Comparison of ENCODE assay signal across 8 cellular contexts in genomic region chr11:10809373-10810199, GRCh38. TPM values are rescaled to one million over a fixed set of nuclear protein-coding genes. Genes with fewer than 3 reads are reported as not detected.
DNase-seq lines count a peak whose midpoint lies in the region; ATAC-seq and TF ChIP-seq lines count a peak whose summit lies in the region.

No MANE protein-coding gene starts in this region.

- no peak for TF ChIP-seq POLR2A in heart left ventricle (IDR thresholded peaks at IDR 0.05)

- H3K36me3 ChIP-seq in heart left ventricle: peaks cover 0 to 30% (median 26%) of the 10 kb centered on the region in 9 donors

- H3K27ac ChIP-seq in heart left ventricle: peak overlapping the region; percentile 94 to 100 (median 98)

- peak; percentile 80 for DNase-seq in activated effector memory CD4-positive, alpha-beta T cell treated with anti-CD3 and anti-CD28 coated beads, Interleukin-2, amount 50 U/mL, for 16 hours
- DNase-seq in activated effector memory CD4-positive, alpha-beta T cell treated with Interleukin-2 at 50 U/mL for 16 hours: no peak
- peak; percentile 84 for DNase-seq in NCI-H146 (lab: John Stamatoyannopoulos, UW)
- DNase-seq in heart left ventricle: peak in 3 of 5 donors; percentile 37 to 61 (median 54)
- DNase-seq in progenitor cell of endocrine pancreas (ENCODE audit: low spot score, unreplicated experiment): no peak
- no peak for DNase-seq in OCI-M2 (lab: John Stamatoyannopoulos, UW; ENCODE audit: unreplicated experiment)

- peaks cover 15 to 38% (median 32%) of the 10 kb centered on the region in 12 donors for H3K4me1 ChIP-seq in heart left ventricle

- no peaks in the 10 kb centered on the region for H3K9me3 ChIP-seq in heart left ventricle

- H3K4me3 Mint-ChIP-seq in activated naive CD8-positive, alpha-beta T cell: peak overlapping the region; percentile 93
- H3K4me3 Mint-ChIP-seq in progenitor cell of endocrine pancreas (ENCODE audit: low read depth): peak overlapping the region; percentile 93

- H3K9me3 Mint-ChIP-seq in activated naive CD8-positive, alpha-beta T cell (ENCODE audit: low read depth): no peaks in the 10 kb centered on the region
- no peaks in the 10 kb centered on the region for H3K9me3 Mint-ChIP-seq in progenitor cell of endocrine pancreas (ENCODE audit: low read depth)

- H3K27me3 ChIP-seq in heart left ventricle: no peaks in the 10 kb centered on the region

- peak overlapping the region; percentile 42 to 99 (median 93) for H3K4me3 ChIP-seq in heart left ventricle

- H3K27ac Mint-ChIP-seq in activated naive CD8-positive, alpha-beta T cell: peak overlapping the region; percentile 98
- peak overlapping the region; percentile 99 for H3K27ac Mint-ChIP-seq in progenitor cell of endocrine pancreas

- H3K4me1 Mint-ChIP-seq in activated naive CD8-positive, alpha-beta T cell (ENCODE audit: low read depth): peaks cover 36% of the 10 kb centered on the region
- H3K4me1 Mint-ChIP-seq in progenitor cell of endocrine pancreas (ENCODE audit: low read depth): peaks cover 33% of the 10 kb centered on the region

- TF ChIP-seq CTCF in heart left ventricle (IDR thresholded peaks at IDR 0.05) (no peak), progenitor cell of endocrine pancreas (IDR thresholded peaks at IDR 0.05; ENCODE audit: unreplicated experiment) (no peak)

- intact Hi-C loops in heart left ventricle (cut with DNase I): loop anchor here (1.0 to 10.0 kb wide), 15 partner anchors 37 to 1035 kb away; partner anchors contain the start of genes ZBED5 (in 4 of the 10), CTR9 (in 1 of the 10) and USP47 (in 1 of the 10)

- 1 to 3% (median 2%) methylated on average over 20 to 29 of the region's 29 CpGs for WGBS in heart left ventricle, 4 donors

- H3K27me3 Mint-ChIP-seq in activated naive CD8-positive, alpha-beta T cell: peaks cover 2% of the 10 kb centered on the region
- peaks cover 4% of the 10 kb centered on the region for H3K27me3 Mint-ChIP-seq in progenitor cell of endocrine pancreas

- ATAC-seq in HG02642 (IDR thresholded peaks at IDR 0.05; ENCODE audit: poor library complexity, unreplicated experiment) (peak; percentile 19), heart left ventricle (peak; percentile 1 to 33 (median 22))

- peaks cover 23% of the 10 kb centered on the region for H3K36me3 Mint-ChIP-seq in activated naive CD8-positive, alpha-beta T cell
- H3K36me3 Mint-ChIP-seq in progenitor cell of endocrine pancreas (ENCODE audit: insufficient read depth): peaks cover 30% of the 10 kb centered on the region

RNA-seq across cellular contexts. Expression of gene EIF4G2, which starts 0.9 kb away (rescaled TPM):
- 1,000 to 10,000 TPM in 1 of 9 donors, 100 to 1,000 TPM in 8; 473 to 1,111 (median 849) TPM for total RNA-seq in heart left ventricle
- 100 to 1,000 TPM; 142 to 428 TPM for polyA plus RNA-seq in heart left ventricle
- 1,076 and 1,126 TPM in 2 replicates for total RNA-seq in progenitor cell of endocrine pancreas

RNA-seq across cellular contexts. Expression of gene ZBED5, which starts 48.3 kb away (rescaled TPM):
- total RNA-seq in heart left ventricle (10 to 100 TPM; 26.3 to 49.1 (median 38.9) TPM), progenitor cell of endocrine pancreas (88.5 and 95.0 TPM in 2 replicates)
- polyA plus RNA-seq in heart left ventricle: 10 to 100 TPM; 22.5 to 29.5 TPM

RNA-seq across cellular contexts. Expression of gene CTR9, which starts 58.5 kb away (rescaled TPM):
- total RNA-seq in heart left ventricle (10 to 100 TPM; 14.7 to 28.4 (median 20.8) TPM), progenitor cell of endocrine pancreas (34.4 and 38.6 TPM in 2 replicates)
- 10 to 100 TPM in 1 of 2 donors, 1 to 10 TPM in 1; 9.4 to 18.3 TPM for polyA plus RNA-seq in heart left ventricle

Comparison
In these comparisons a context has a peak if more than half of its experiments do, and no peak if none do; other contexts are left out.
1. DNase-seq: peak in activated effector memory CD4-positive, alpha-beta T cell treated with anti-CD3 and anti-CD28 coated beads, Interleukin-2, amount 50 U/mL, for 16 hours (single experiment), NCI-H146 (single experiment) and heart left ventricle (3 of 5); none in activated effector memory CD4-positive, alpha-beta T cell treated with Interleukin-2 at 50 U/mL for 16 hours (single experiment), progenitor cell of endocrine pancreas (single experiment) and OCI-M2 (single experiment).